1 cellular context compared by ENCODE assay signal in genomic region chr1:55153031-55153430, GRCh38.
TF ChIP-seq lines count a peak whose summit lies in the region.

No MANE protein-coding gene starts in this region.

TF ChIP-seq in WTC11, 78 proteins besides CTCF, POLR2A, EP300 and RAD21 (continued from another document):
- TF ChIP-seq CREB1 (CRISPR knock-in tag; IDR thresholded peaks at IDR 0.05): no peak
